In the genomic region with DNA sequence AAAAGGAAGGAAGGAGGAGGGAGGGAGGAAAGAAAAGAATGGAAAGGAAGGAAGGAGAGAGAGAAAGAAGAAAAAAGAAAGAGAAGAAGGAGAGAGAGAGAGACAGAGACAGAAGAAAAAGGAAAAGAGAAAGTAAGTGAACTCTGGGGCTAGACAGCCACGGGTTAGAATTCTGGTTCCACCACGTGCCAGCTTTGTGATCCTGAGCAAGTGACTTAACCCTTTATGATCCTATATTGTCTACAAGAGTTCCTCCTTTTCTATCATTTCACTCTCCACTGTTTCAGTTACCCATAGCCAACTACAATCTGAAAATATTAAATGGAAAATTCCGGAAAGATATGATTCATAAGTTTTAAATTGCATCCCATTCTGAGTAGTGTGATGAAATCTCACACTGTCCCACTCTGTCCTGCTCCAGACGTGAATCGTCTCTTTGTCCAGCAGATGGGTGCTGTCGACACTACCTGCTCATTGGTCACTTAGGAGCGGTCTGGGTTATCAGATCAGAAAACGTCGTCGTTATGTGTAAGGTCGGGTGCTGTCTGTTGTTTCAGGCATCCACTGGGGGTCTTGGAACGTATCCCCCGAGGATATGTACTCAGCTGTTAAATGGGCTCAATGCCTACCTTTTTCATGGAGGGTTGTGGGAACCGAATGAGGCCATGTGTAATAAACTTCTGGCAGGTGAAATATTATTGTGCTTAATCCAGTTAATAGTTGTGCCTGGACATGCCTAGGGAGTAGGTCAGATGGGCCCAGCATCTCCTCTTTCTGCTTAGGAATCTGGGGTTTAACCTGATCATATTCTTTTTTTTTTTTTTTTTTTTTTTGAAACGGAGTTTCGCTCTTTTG, we compare ENCODE assay signal across 14 cellular contexts. TPM values are rescaled to one million over a fixed set of nuclear protein-coding genes. Genes with fewer than 3 reads are reported as not detected.
DNase-seq lines count a peak whose midpoint lies in the region; FAIRE-seq and TF ChIP-seq lines count a peak whose summit lies in the region.
"Had no signal": no experiment of that assay in that cellular context is flagged by ENCODE, and none has a peak within 500 bp of the region (broad histone marks: within the 10 kb centered on the region; RNA-seq: fewer than 3 reads in every experiment).

No MANE protein-coding gene starts in this region.

- 17 to 56% (median 28%) methylated on average over 16 of the region's 16 CpGs for WGBS in small intestine, 3 donors

- no peak for FAIRE-seq in small intestine (lab: Jason Lieb, UNC)
- FAIRE-seq: HTR-8/SVneo had no signal

- no peaks in the 10 kb centered on the region for H3K36me3 Mint-ChIP-seq in neural progenitor cell
- H3K36me3 Mint-ChIP-seq: CD8-positive, alpha-beta memory T cell had no signal

- no peaks in the 10 kb centered on the region for H3K9me3 ChIP-seq in adipocyte (ENCODE audit: control insufficient read depth, low read length)
- H3K9me3 ChIP-seq in small intestine (ENCODE audit: control insufficient read depth, low read depth): no peaks in the 10 kb centered on the region
- H3K9me3 ChIP-seq in neural progenitor cell (ENCODE audit: low read depth): no peaks in the 10 kb centered on the region

- H3F3A ChIP-seq in neural progenitor cell (ENCODE audit: low read depth): no peaks in the 10 kb centered on the region

- H3K4me3 ChIP-seq in adipocyte (ENCODE audit: low read length) (no peak overlapping the region), fibroblast of mammary gland (ENCODE audit: control insufficient read depth, low read depth, low read length) (no peak overlapping the region), small intestine (ENCODE audit: low read depth in 1 of 2, low read length in 2 of 2) (no peak overlapping the region), neural progenitor cell (no peak overlapping the region)

- no peaks in the 10 kb centered on the region for H3K79me2 ChIP-seq in neural progenitor cell (ENCODE audit: low read depth)

- no peaks in the 10 kb centered on the region for H4K20me1 ChIP-seq in neural progenitor cell (ENCODE audit: low read depth)

- TF ChIP-seq CTCF in fibroblast of mammary gland (conservative IDR thresholded peaks at IDR 0.05; ENCODE audit: control insufficient read depth, insufficient read depth, low read depth, low read length) (no peak), neural progenitor cell (IDR thresholded peaks at IDR 0.05) (no peak)

- H3K27me3 Mint-ChIP-seq in neural progenitor cell (ENCODE audit: insufficient read depth, low read depth): peaks cover 9% of the 10 kb centered on the region

- peaks cover 38% of the 10 kb centered on the region for H3K4me1 Mint-ChIP-seq in neural progenitor cell

- DNase-seq in HPDE6-E6E7 (ENCODE audit: extremely low spot score) (peak; percentile 72), adipocyte (ENCODE audit: low read depth) (peak; percentile 43), fibroblast of mammary gland (ENCODE audit: low read depth) (peak; percentile 24), small intestine (peak; percentile 63), NCI-H187 (lab: John Stamatoyannopoulos, UW) (no peak), neural progenitor cell (ENCODE audit: low spot score) (no peak), DMS153 treated with DMSO at 0.1 percent for 48 hours (lab: John Stamatoyannopoulos, UW; ENCODE audit: unreplicated experiment) (no peak)
- DNase-seq: CD8-positive, alpha-beta memory T cell; midbrain; NCI-H1694; stimulated activated CD4-positive, alpha-beta T cell treated with anti-CD3 and anti-CD28 coated beads, Interleukin-4, amount 100 ng/mL, for 1 hour; stimulated activated naive CD8-positive, alpha-beta T cell treated with anti-CD3 and anti-CD28 coated beads, Interleukin-15, Interleukin-2, amounts not matched to agents 100 U/mL and 50 U/mL, for 24 hours; T-helper 9 cell had no signal

- H3K27me3 ChIP-seq in adipocyte (replicated peaks; ENCODE audit: control insufficient read depth, insufficient read depth, low read length) (peaks cover 9% of the 10 kb centered on the region), small intestine (ENCODE audit: control insufficient read depth in 2 of 2, insufficient read depth in 2 of 2, low read length in 2 of 2) (no peaks in the 10 kb centered on the region), neural progenitor cell (no peaks in the 10 kb centered on the region)

- H3K27ac Mint-ChIP-seq in neural progenitor cell: no peak overlapping the region
- H3K27ac Mint-ChIP-seq: CD8-positive, alpha-beta memory T cell had no signal

- H3K27ac ChIP-seq in small intestine (ENCODE audit: low read depth in 1 of 2, low read length in 1 of 2) (peak overlapping the region; percentile 66 to 79), neural progenitor cell (no peak overlapping the region)

- H3K9me3 Mint-ChIP-seq in neural progenitor cell: no peaks in the 10 kb centered on the region
- H3K9me3 Mint-ChIP-seq: CD8-positive, alpha-beta memory T cell had no signal

- no peak overlapping the region for H3K4me3 Mint-ChIP-seq in neural progenitor cell
- H3K4me3 Mint-ChIP-seq: CD8-positive, alpha-beta memory T cell had no signal

- H3K9ac ChIP-seq in adipocyte (ENCODE audit: low read length): no peak overlapping the region
- H3K9ac ChIP-seq in neural progenitor cell: no peak overlapping the region

- H3K4me1 ChIP-seq in adipocyte (ENCODE audit: control insufficient read depth, insufficient read depth, low read length): peaks cover 16% of the 10 kb centered on the region
- peaks cover 6 to 23% of the 10 kb centered on the region in 2 donors for H3K4me1 ChIP-seq in small intestine (ENCODE audit: control insufficient read depth in 2 of 2, insufficient read depth in 1 of 2, low read depth in 1 of 2, low read length in 1 of 2)
- H3K4me1 ChIP-seq in neural progenitor cell: no peaks in the 10 kb centered on the region

- no peak overlapping the region for H2AFZ ChIP-seq in neural progenitor cell (replicated peaks)

- no peak overlapping the region for H3K4me2 ChIP-seq in neural progenitor cell

- H3K36me3 ChIP-seq in adipocyte (ENCODE audit: control insufficient read depth, insufficient read depth, low read length, severe bottlenecking): no peaks in the 10 kb centered on the region
- H3K36me3 ChIP-seq in small intestine (ENCODE audit: control insufficient read depth in 2 of 2, insufficient read depth in 2 of 2, low read length in 2 of 2): no peaks in the 10 kb centered on the region
- no peaks in the 10 kb centered on the region for H3K36me3 ChIP-seq in neural progenitor cell

RNA-seq across cellular contexts. Expression of a gene that starts 19.1 kb away (rescaled TPM):
- 10 to 100 TPM; 16.3 to 25.2 (median 17.8) TPM for polyA plus RNA-seq in small intestine
- total RNA-seq in neural progenitor cell (ENCODE audit: low replicate concordance): 5.2 and 6.2 TPM in 2 replicates
- polyA plus RNA-seq: CD8-positive, alpha-beta memory T cell had no signal

Comparison
In these comparisons a context has a peak if more than half of its experiments do, and no peak if none do; other contexts are left out.
1. DNase-seq: peak in HPDE6-E6E7 (single experiment), adipocyte (single experiment), fibroblast of mammary gland (single experiment) and small intestine (single experiment); none in NCI-H187 (0 of 2), neural progenitor cell (single experiment) and DMS153 treated with DMSO at 0.1 percent for 48 hours (single experiment).